1 cellular context compared by ENCODE assay signal in genomic region chr6:157381631-157382621, GRCh38.
TF ChIP-seq lines count a peak whose summit lies in the region.

No MANE protein-coding gene starts in this region.

TF ChIP-seq in HepG2, 621 proteins besides CTCF, POLR2A, EP300 and RAD21 (continued from another document and continues in another):
- TF ChIP-seq ZNF281 (CRISPR knock-in tag; IDR thresholded peaks at IDR 0.05; ENCODE audit: borderline replicate concordance), result no peak
- TF ChIP-seq SAP130 (CRISPR knock-in tag; IDR thresholded peaks at IDR 0.05; ENCODE audit: low read depth), result no peak
- TF ChIP-seq HOMEZ (CRISPR knock-in tag; IDR thresholded peaks at IDR 0.05; ENCODE audit: low read depth), result no peak
- TF ChIP-seq ZNF564 (CRISPR knock-in tag; IDR thresholded peaks at IDR 0.05), result no peak
- TF ChIP-seq PLRG1 (conservative IDR thresholded peaks at IDR 0.05), result no peak
- no peak for TF ChIP-seq DDIT3 (CRISPR knock-in tag; IDR thresholded peaks at IDR 0.05)
- no peak for TF ChIP-seq JUND (CRISPR knock-in tag; IDR thresholded peaks at IDR 0.05)
- no peak for TF ChIP-seq SKI (IDR thresholded peaks at IDR 0.05; ENCODE audit: partially characterized antibody)
- no peak for TF ChIP-seq HMG20B (CRISPR knock-in tag; conservative IDR thresholded peaks at IDR 0.05)
- no peak for TF ChIP-seq ZNF597 (CRISPR knock-in tag; IDR thresholded peaks at IDR 0.05)
- no peak for TF ChIP-seq ATF6 (CRISPR knock-in tag; conservative IDR thresholded peaks at IDR 0.05)
- TF ChIP-seq TEAD3 (CRISPR knock-in tag; optimal IDR thresholded peaks at IDR 0.05; ENCODE audit: borderline replicate concordance), result no peak
- TF ChIP-seq SIX4 (CRISPR knock-in tag; IDR thresholded peaks at IDR 0.05), result no peak
- no peak for TF ChIP-seq NFYC (CRISPR knock-in tag; IDR thresholded peaks at IDR 0.05)
- no peak for TF ChIP-seq NFIB (CRISPR knock-in tag; IDR thresholded peaks at IDR 0.05; ENCODE audit: borderline replicate concordance)
- 0 out of 2 replicates have a peak, but pooled peaks have one; percentile 34 for TF ChIP-seq MAX (IDR thresholded peaks at IDR 0.05)
- 0 out of 2 replicates have a peak, but pooled peaks have one; percentile 21 for TF ChIP-seq ZNF333 (CRISPR knock-in tag; IDR thresholded peaks at IDR 0.05; ENCODE audit: borderline replicate concordance)
- TF ChIP-seq ZNF484 (CRISPR knock-in tag; IDR thresholded peaks at IDR 0.05; ENCODE audit: borderline replicate concordance, low read depth), result no peak
- no peak for TF ChIP-seq MED1 (CRISPR knock-in tag; IDR thresholded peaks at IDR 0.05)
- no peak for TF ChIP-seq PCBP1 (IDR thresholded peaks at IDR 0.05; ENCODE audit: borderline replicate concordance, low read depth, low read length)
- TF ChIP-seq ZNF512 (CRISPR knock-in tag; IDR thresholded peaks at IDR 0.05), result no peak
- no peak for TF ChIP-seq THAP9 (CRISPR knock-in tag; IDR thresholded peaks at IDR 0.05; ENCODE audit: borderline replicate concordance)
- no peak for TF ChIP-seq HDAC1 (CRISPR knock-in tag; IDR thresholded peaks at IDR 0.05)
- no peak for TF ChIP-seq ZNF441 (CRISPR knock-in tag; IDR thresholded peaks at IDR 0.05; ENCODE audit: borderline replicate concordance)
- TF ChIP-seq RFXANK (CRISPR knock-in tag; IDR thresholded peaks at IDR 0.05), result no peak
- TF ChIP-seq LBX2 (CRISPR knock-in tag; IDR thresholded peaks at IDR 0.05; ENCODE audit: borderline replicate concordance), result 0 out of 2 replicates have a peak, but pooled peaks have one; percentile 35
- TF ChIP-seq ATM (IDR thresholded peaks at IDR 0.05; ENCODE audit: borderline replicate concordance), result no peak
- TF ChIP-seq CHD2 (IDR thresholded peaks at IDR 0.05; ENCODE audit: low read depth, low read length), result no peak
- TF ChIP-seq ZNF646 (CRISPR knock-in tag; IDR thresholded peaks at IDR 0.05), result no peak
- no peak for TF ChIP-seq ZNF460 (CRISPR knock-in tag; IDR thresholded peaks at IDR 0.05; ENCODE audit: borderline replicate concordance)
- TF ChIP-seq MTA1 (CRISPR knock-in tag; IDR thresholded peaks at IDR 0.05; ENCODE audit: borderline replicate concordance), result peak; percentile 31; the same call in 1 of the 2 replicates
- no peak for TF ChIP-seq ZNF614 (CRISPR knock-in tag; IDR thresholded peaks at IDR 0.05; ENCODE audit: borderline replicate concordance)
- TF ChIP-seq GMEB2 (CRISPR knock-in tag; IDR thresholded peaks at IDR 0.05; ENCODE audit: low read depth), result no peak
- TF ChIP-seq SP140L (CRISPR knock-in tag; IDR thresholded peaks at IDR 0.05; ENCODE audit: borderline replicate concordance), result no peak
- no peak for TF ChIP-seq ARNT (IDR thresholded peaks at IDR 0.05)
- no peak for TF ChIP-seq MATR3 (CRISPR knock-in tag; IDR thresholded peaks at IDR 0.05)
- 0 out of 2 replicates have a peak, but pooled peaks have one; percentile 26 for TF ChIP-seq SMAD3 (CRISPR knock-in tag; IDR thresholded peaks at IDR 0.05)
- peak; percentile 69 for TF ChIP-seq ZBTB7B (CRISPR knock-in tag; IDR thresholded peaks at IDR 0.05)
- TF ChIP-seq TCF7 (IDR thresholded peaks at IDR 0.05; ENCODE audit: low read depth), result 0 out of 2 replicates have a peak, but pooled peaks have one; percentile 4
- TF ChIP-seq MIER3 (CRISPR knock-in tag; IDR thresholded peaks at IDR 0.05; ENCODE audit: borderline replicate concordance), result no peak
